In genomic region chr2:136005462-136006205, GRCh38 we compare ENCODE assay signal across 8 cellular contexts. TPM values are rescaled to one million over a fixed set of nuclear protein-coding genes. Genes with fewer than 3 reads are reported as not detected.
A peak's percentile ranks its signal among the peaks of the same experiment; 100 is the strongest.
DNase-seq lines count a peak whose midpoint lies in the region; ATAC-seq, FAIRE-seq and TF ChIP-seq lines count a peak whose summit lies in the region.

No MANE protein-coding gene starts in this region.

- no peaks in the 10 kb centered on the region for H4K20me1 ChIP-seq in GM12878 (ENCODE audit: control insufficient read depth, insufficient read depth)

- no peak overlapping the region for H3K9ac ChIP-seq in GM12878 (ENCODE audit: control insufficient read depth, insufficient read depth, low read length)

- H3K36me3 ChIP-seq in GM12878 (ENCODE audit: control insufficient read depth in 2 of 2, insufficient read depth in 2 of 2, low read length in 1 of 2) (no peaks in the 10 kb centered on the region), upper lobe of left lung (no peaks in the 10 kb centered on the region)

- no peaks in the 10 kb centered on the region for H3K79me2 ChIP-seq in GM12878 (ENCODE audit: control insufficient read depth, insufficient read depth, low read length)

- H3K27me3 ChIP-seq in GM12878 (replicated peaks in 1 of 2; ENCODE audit: control insufficient read depth in 2 of 2, insufficient read depth in 2 of 2, low read length in 1 of 2) (no peaks in the 10 kb centered on the region), upper lobe of left lung (no peaks in the 10 kb centered on the region)

- H3K4me2 ChIP-seq in GM12878 (ENCODE audit: control insufficient read depth, insufficient read depth), result peak overlapping the region; percentile 63

- TF ChIP-seq CTCF in GM12865 (IDR thresholded peaks at IDR 0.05; ENCODE audit: insufficient read depth, low read depth, low read length, missing control alignments) (no peak), GM12878 (IDR thresholded peaks at IDR 0.05 in 2 of 3, conservative IDR thresholded peaks at IDR 0.05 in 1 of 3; ENCODE audit: control insufficient read depth in 2 of 3, extremely low read depth in 1 of 3, insufficient read depth in 1 of 3, low read depth in 3 of 3, low read length in 3 of 3) (no peak), upper lobe of left lung (IDR thresholded peaks at IDR 0.05) (no peak)

- no peak for FAIRE-seq in GM12878 (lab: Jason Lieb, UNC)

- in situ Hi-C loops in GM12878 (cut with MboI), result no loop called here

- peak; percentile 56 to 68; a peak in 2 of 4 replicates for TF ChIP-seq EP300 in GM12878 (IDR thresholded peaks at IDR 0.05; ENCODE audit: borderline replicate concordance in 1 of 2, control insufficient read depth in 1 of 2, low read depth in 2 of 2, low read length in 2 of 2)
- no peak for TF ChIP-seq EP300 in upper lobe of left lung (IDR thresholded peaks at IDR 0.05)

- no peak for TF ChIP-seq RAD21 in GM12878 (IDR thresholded peaks at IDR 0.05; ENCODE audit: insufficient read depth, low read depth, low read length)

- H3K27ac ChIP-seq in GM12878 (ENCODE audit: control insufficient read depth, insufficient read depth), result no peak overlapping the region
- H3K27ac ChIP-seq in upper lobe of left lung, result no peak overlapping the region

- intact Hi-C loops in GM12878 (cut with micrococcal nuclease; ENCODE audit: unreplicated experiment), result no loop called here

- SMC1A ChIA-PET in GM12878 (lab: Charles Lee; ENCODE audit: uncharacterized antibody, unreplicated experiment), result interaction anchor here (0.6 to 11.3 kb wide), 22 partner anchors 8 to 379 kb away, joined by 3 to 152 read pairs (median 6); partner anchors contain the start of gene DARS1

- CTCF ChIA-PET in GM12878 (lab: Yijun Ruan, JAX), result interaction anchor here (0.6 to 7.6 kb wide), 9 partner anchors 8 to 187 kb away, joined by 3 to 42 read pairs (median 3); partner anchors contain the start of gene DARS1

- peaks cover 16% of the 10 kb centered on the region for H3K4me1 ChIP-seq in GM12878 (ENCODE audit: control insufficient read depth, insufficient read depth, low read length)
- peaks cover 0 to 5% (median 0%) of the 10 kb centered on the region in 4 donors for H3K4me1 ChIP-seq in upper lobe of left lung

- no TSS peak for BruUV-seq in GM12878 (replicated peaks; lab: Mats Ljungman, UMichigan)

- RAD21 ChIA-PET in GM12878 (lab: Charles Lee; ENCODE audit: unreplicated experiment), result interaction anchor here (0.6 to 3.5 kb wide), 19 partner anchors 8 to 397 kb away, joined by 3 to 27 read pairs (median 4); partner anchors contain the start of gene DARS1

- H3K9me3 ChIP-seq in GM12878 (replicated peaks; ENCODE audit: control insufficient read depth, insufficient read depth, low read length) (no peaks in the 10 kb centered on the region), upper lobe of left lung (no peaks in the 10 kb centered on the region)

- POLR2A ChIA-PET in GM12878 (lab: Charles Lee), result interaction anchor here (0.6 to 3.1 kb wide), 15 partner anchors 9 to 377 kb away, joined by 3 to 20 read pairs (median 5); partner anchors contain the start of gene DARS1

- H3K4me3 ChIP-seq in GM12865 (ENCODE audit: low read depth, low read length) (no peak overlapping the region), GM12878 (no peak overlapping the region), upper lobe of left lung (no peak overlapping the region)

- peak; percentile 56 for ATAC-seq in GM19324 (IDR thresholded peaks at IDR 0.05; ENCODE audit: low FRiP score, unreplicated experiment)
- peak; percentile 30 for ATAC-seq in HG03196 (IDR thresholded peaks at IDR 0.05; ENCODE audit: unreplicated experiment)
- ATAC-seq in GM12878, result peak; percentile 84
- ATAC-seq in upper lobe of left lung (ENCODE audit: low FRiP score in 2 of 2), result no peak
- ATAC-seq in HG03025 (IDR thresholded peaks at IDR 0.05; ENCODE audit: low FRiP score, unreplicated experiment), result no peak

- 40% methylated on average over 3 of the region's 3 CpGs for WGBS in GM12878 (ENCODE audit: insufficient coverage, insufficient replicate concordance, low lambda C conversion rate, missing lambda C conversion rate)
- 63 to 69% methylated on average over 3 of the region's 3 CpGs for whole genome bisulfite sequencing in upper lobe of left lung, 2 donors

- no peak overlapping the region for H2AFZ ChIP-seq in GM12878 (ENCODE audit: control insufficient read depth, low read depth, low read length)

- TF ChIP-seq POLR2A in GM12878 (IDR thresholded peaks at IDR 0.05; ENCODE audit: low read depth, low read length) (no peak), upper lobe of left lung (IDR thresholded peaks at IDR 0.05) (no peak)

- DNase-seq in GM12865 (ENCODE audit: low read depth) (peak; percentile 76), GM12878 (ENCODE audit: low read depth, low spot score) (no peak), upper lobe of left lung (no peak), SHP77 treated with DMSO at 0.1 percent for 48 hours (lab: John Stamatoyannopoulos, UW) (no peak), NCI-H2029 (lab: John Stamatoyannopoulos, UW) (no peak)

TF ChIP-seq in GM12878, 131 proteins besides CTCF, POLR2A, EP300 and RAD21 (continues in another document):
- TF ChIP-seq E2F4 (IDR thresholded peaks at IDR 0.05; ENCODE audit: low read depth, low read length) (no peak), IKZF2 (IDR thresholded peaks at IDR 0.05) (peak; percentile 96), CREB1 (IDR thresholded peaks at IDR 0.05; ENCODE audit: low read depth) (peak; percentile 6; the same call in 1 of the 2 replicates), ATF2 (IDR thresholded peaks at IDR 0.05; ENCODE audit: low read length) (0 out of 2 replicates have a peak, but pooled peaks have one; percentile 56), EED (IDR thresholded peaks at IDR 0.05; ENCODE audit: low read depth) (peak; percentile 97), PML (IDR thresholded peaks at IDR 0.05; ENCODE audit: low read length) (0 out of 2 replicates have a peak, but pooled peaks have one; percentile 34), RELB (IDR thresholded peaks at IDR 0.05; ENCODE audit: low read depth) (peak; percentile 82), NR2F1 (conservative IDR thresholded peaks at IDR 0.05) (peak; percentile 65), MEF2A (IDR thresholded peaks at IDR 0.05; ENCODE audit: insufficient read depth, low read depth, low read length) (0 out of 2 replicates have a peak, but pooled peaks have one; percentile 29)

RNA-seq across cellular contexts. Expression of gene DARS1, which starts 20.2 kb away (rescaled TPM):
- 304 and 337 TPM in 2 replicates for total RNA-seq in GM12878 (2013; cell fraction: nucleolus; rRNA removed)
- total RNA-seq in GM12878 (2014; rRNA removed) (91.0 and 119 TPM in 2 replicates), GM12878 (2014; rRNA removed; fragmentation: Illumina TruSeq; extraction: Trizol) (136 and 141 TPM in 2 replicates), GM12878 (2021) (102 and 105 TPM in 2 replicates), upper lobe of left lung (10 to 100 TPM; 38.5 to 68.1 (median 51.9) TPM)
- 95.7 TPM for polyA plus RNA-seq in GM12878 (2011; ENCODE audit: low read depth)
- polyA plus RNA-seq in GM12878 (2011; rRNA removed) (387 and 495 TPM in 2 replicates), GM12878 (2014; fragmentation: Illumina TruSeq; extraction: Trizol) (155 and 196 TPM in 2 replicates), GM12878 (2014; fragmentation: Nextera tagmentation; extraction: Ambion mirVana) (100 to 1,000 TPM; 102 to 134 TPM), GM12878 (2014; rRNA removed) (79.7 and 93.1 TPM in 2 replicates), GM12878 (2016; fragmentation: Nextera tagmentation; extraction: Ambion mirVana) (100 to 1,000 TPM; 171 to 187 TPM)
- polyA plus RNA-seq in GM12878 (2011; cell fraction: cytosol; rRNA removed), result 119 and 126 TPM in 2 replicates
- 126 and 130 TPM in 2 replicates for polyA plus RNA-seq in GM12878 (2011; cell fraction: nucleus; rRNA removed)
- 95.1 and 139 TPM in 2 replicates for polyA plus RNA-seq in GM12878 (2012)
- 158 and 297 TPM in 2 replicates for polyA minus RNA-seq in GM12878 (2011; rRNA and poly(A)+ RNA removed)
- polyA minus RNA-seq in GM12878 (2011; cell fraction: cytosol; rRNA and poly(A)+ RNA removed), result 46.1 and 75.2 TPM in 2 replicates
- 43.8 and 61.5 TPM in 2 replicates for polyA minus RNA-seq in GM12878 (2011; cell fraction: nucleus; rRNA and poly(A)+ RNA removed)

Comparison
In these comparisons a context has a peak if more than half of its experiments do, and no peak if none do; other contexts are left out.
1. ATAC-seq: peak in GM19324 (single experiment), HG03196 (single experiment) and GM12878 (single experiment); none in upper lobe of left lung (0 of 2) and HG03025 (single experiment).